Comparison of ENCODE assay signal across 9 cellular contexts in the genomic region with DNA sequence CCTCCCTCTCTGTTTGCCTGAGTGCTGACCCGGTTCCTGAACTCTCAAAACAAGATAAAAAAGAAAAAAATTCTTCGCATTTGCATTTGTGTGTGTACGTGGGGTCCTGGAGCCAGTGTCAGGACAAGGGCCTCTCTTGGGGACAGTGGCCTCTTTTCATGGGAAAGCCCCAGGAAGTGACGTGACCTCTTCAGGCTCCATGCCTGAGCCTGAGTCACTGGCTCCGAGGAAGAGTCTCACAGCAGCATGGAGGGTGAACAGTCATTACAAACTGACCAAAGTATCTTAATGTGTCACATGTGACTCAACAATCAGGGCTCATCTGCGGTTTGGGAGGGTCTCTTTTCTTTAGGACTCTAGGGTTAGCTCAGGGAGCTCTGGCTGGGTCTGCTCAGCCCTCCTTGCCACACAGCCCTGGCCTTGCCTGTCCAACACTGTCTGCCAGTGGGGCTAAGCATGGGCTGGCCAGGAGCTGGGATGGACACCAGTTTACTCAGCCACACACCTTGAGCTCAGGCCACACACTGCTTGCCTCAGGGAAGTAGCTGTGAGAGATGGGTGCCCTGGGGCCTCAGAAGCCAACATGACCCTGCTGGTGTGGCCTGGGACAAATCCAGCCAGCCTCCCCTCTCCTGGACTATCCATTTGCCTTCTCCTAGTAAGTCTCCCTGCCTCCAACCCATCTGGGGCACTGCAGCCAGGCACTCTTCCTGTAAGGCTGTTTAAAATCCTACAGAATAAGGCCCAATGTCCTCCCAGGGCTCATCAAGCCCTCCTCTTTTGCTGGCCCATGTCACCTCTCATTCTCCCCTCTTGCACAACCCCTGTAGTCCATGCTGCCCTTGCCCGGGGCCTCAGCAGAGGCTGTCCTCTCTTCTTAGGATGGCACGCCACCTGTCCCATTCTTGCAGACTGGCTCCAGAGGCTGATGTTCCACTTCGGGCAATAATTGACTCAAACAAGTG. TPM values are rescaled to one million over a fixed set of nuclear protein-coding genes. Genes with fewer than 3 reads are reported as not detected.
A peak's percentile ranks its signal among the peaks of the same experiment; 100 is the strongest.
DNase-seq lines count a peak whose midpoint lies in the region; ATAC-seq and TF ChIP-seq lines count a peak whose summit lies in the region.
"Had no signal": no experiment of that assay in that cellular context is flagged by ENCODE, and none has a peak within 500 bp of the region (broad histone marks: within the 10 kb centered on the region; RNA-seq: fewer than 3 reads in every experiment).

No MANE protein-coding gene starts in this region.

- H3K27ac Mint-ChIP-seq in activated T-helper 2 cell treated with anti-CD3 and anti-CD28 coated beads, Interferon-gamma antibody, Interleukin-2, Interleukin-4, amounts not matched to agents 10 μg/mL and 5 μg/mL and 100 μg/mL, durations not matched to agents 14 hours and 24 hours and 36 hours: peak overlapping the region; percentile 97

- H3K4me3 Mint-ChIP-seq in activated T-helper 2 cell treated with anti-CD3 and anti-CD28 coated beads, Interferon-gamma antibody, Interleukin-2, Interleukin-4, amounts not matched to agents 10 μg/mL and 5 μg/mL and 100 μg/mL, durations not matched to agents 14 hours and 24 hours and 36 hours (ENCODE audit: low read depth): peak overlapping the region; percentile 67

- H3K4me1 Mint-ChIP-seq in activated T-helper 2 cell treated with anti-CD3 and anti-CD28 coated beads, Interferon-gamma antibody, Interleukin-2, Interleukin-4, amounts not matched to agents 10 μg/mL and 5 μg/mL and 100 μg/mL, durations not matched to agents 14 hours and 24 hours and 36 hours (ENCODE audit: low read depth): peaks cover 79% of the 10 kb centered on the region

- no peak for TF ChIP-seq POLR2A in heart left ventricle (IDR thresholded peaks at IDR 0.05)

- no peaks in the 10 kb centered on the region for H3K9me3 Mint-ChIP-seq in activated T-helper 2 cell treated with anti-CD3 and anti-CD28 coated beads, Interferon-gamma antibody, Interleukin-2, Interleukin-4, amounts not matched to agents 10 μg/mL and 5 μg/mL and 100 μg/mL, durations not matched to agents 14 hours and 24 hours and 36 hours

- peak; percentile 84 for ATAC-seq in GM21723 (IDR thresholded peaks at IDR 0.05; ENCODE audit: unreplicated experiment)
- peak; percentile 89 to 97 (median 92) for ATAC-seq in heart left ventricle

- H3K9me3 ChIP-seq in MG63: no peaks in the 10 kb centered on the region
- no peaks in the 10 kb centered on the region for H3K9me3 ChIP-seq in heart left ventricle

- peak; percentile 82 for DNase-seq in GM04503 (ENCODE audit: low read depth)
- DNase-seq in MG63: peak; percentile 86
- peak; percentile 71 for DNase-seq in activated T-helper 2 cell treated with anti-CD3 and anti-CD28 coated beads, Interferon-gamma antibody, Interleukin-2, Interleukin-4, amounts not matched to agents 10 μg/mL and 5 μg/mL and 100 μg/mL, durations not matched to agents 14 hours and 24 hours and 36 hours (ENCODE audit: low spot score)
- peak; percentile 73 to 86 (median 84) for DNase-seq in heart left ventricle
- DNase-seq in stimulated activated CD4-positive, alpha-beta T cell treated with anti-CD3 and anti-CD28 coated beads, Interleukin-15, amount 100 ng/mL, for 48 hours (ENCODE audit: low read depth in 2 of 2): peak; percentile 64 to 68
- DNase-seq in H7: no peak
- DNase-seq in NCI-H510A (lab: John Stamatoyannopoulos, UW): no peak

- intact Hi-C loops in activated T-helper 2 cell treated with anti-CD3 and anti-CD28 coated beads, Interferon-gamma antibody, Interleukin-2, Interleukin-4, amounts not matched to agents 10 μg/mL and 5 μg/mL and 100 μg/mL, durations not matched to agents 14 hours and 24 hours and 36 hours (cut with micrococcal nuclease): loop anchor here (1.0 to 5.0 kb wide), 4 partner anchors 11 to 1335 kb away; no protein-coding TSS in a partner anchor
- intact Hi-C loops in heart left ventricle (cut with DNase I): loop anchor here in 2 of 10 donors (10.0 kb wide), 2 partner anchors 63 to 337 kb away; a partner anchor contains a TSS

- 60 to 69% (median 62%) methylated on average over 9 of the region's 9 CpGs for WGBS in heart left ventricle, 4 donors

- TF ChIP-seq CTCF in heart left ventricle (IDR thresholded peaks at IDR 0.05): no peak

- H3K36me3 ChIP-seq in MG63 (no peaks in the 10 kb centered on the region), heart left ventricle (no peaks in the 10 kb centered on the region), H7 (replicated peaks; ENCODE audit: control insufficient read depth, insufficient read depth, low read length) (no peaks in the 10 kb centered on the region)

- peaks cover 50% of the 10 kb centered on the region for H3K36me3 Mint-ChIP-seq in activated T-helper 2 cell treated with anti-CD3 and anti-CD28 coated beads, Interferon-gamma antibody, Interleukin-2, Interleukin-4, amounts not matched to agents 10 μg/mL and 5 μg/mL and 100 μg/mL, durations not matched to agents 14 hours and 24 hours and 36 hours (ENCODE audit: low read depth)

- H3K4me1 ChIP-seq in heart left ventricle: peaks cover 0 to 94% (median 33%) of the 10 kb centered on the region in 12 donors

- H3K27me3 ChIP-seq in MG63: no peaks in the 10 kb centered on the region
- no peaks in the 10 kb centered on the region for H3K27me3 ChIP-seq in heart left ventricle
- H3K27me3 ChIP-seq in H7 (ENCODE audit: control insufficient read depth, insufficient read depth, low read length): no peaks in the 10 kb centered on the region

- no peaks in the 10 kb centered on the region for H3K27me3 Mint-ChIP-seq in activated T-helper 2 cell treated with anti-CD3 and anti-CD28 coated beads, Interferon-gamma antibody, Interleukin-2, Interleukin-4, amounts not matched to agents 10 μg/mL and 5 μg/mL and 100 μg/mL, durations not matched to agents 14 hours and 24 hours and 36 hours (ENCODE audit: low read depth)

- H3K4me3 ChIP-seq in MG63 (no peak overlapping the region), heart left ventricle (no peak overlapping the region), H7 (ENCODE audit: insufficient read depth, low read depth, low read length) (no peak overlapping the region)
- H3K4me3 ChIP-seq: SK-N-MC had no signal

- H3K27ac ChIP-seq in heart left ventricle: peak overlapping the region; percentile 53 to 90 (median 81)
- H3K27ac ChIP-seq: SK-N-MC had no signal

RNA-seq across cellular contexts. Expression of a gene that starts 10.5 kb away (rescaled TPM):
- not detected in 2 replicates for total RNA-seq in MG63 (2014; rRNA removed; shearing (Covaris generic); ENCODE audit: low replicate concordance)
- 53.2 and 58.4 TPM in 2 replicates for total RNA-seq in activated T-helper 2 cell treated with anti-CD3 and anti-CD28 coated beads, Interferon-gamma antibody, Interleukin-2, Interleukin-4, amounts not matched to agents 10 μg/mL and 5 μg/mL and 100 μg/mL, durations not matched to agents 14 hours and 24 hours and 36 hours
- 10 to 100 TPM in 8 of 9 donors, 1 to 10 TPM in 1; 7.9 to 38.7 (median 16.5) TPM for total RNA-seq in heart left ventricle
- 10 to 100 TPM; 17.2 to 19.5 TPM for polyA plus RNA-seq in heart left ventricle
- total RNA-seq in H7 (2014; rRNA removed; shearing (Covaris generic)): not detected in 2 replicates

RNA-seq across cellular contexts. Expression of a gene that starts 43.9 kb away (rescaled TPM):
- not detected in 2 replicates for total RNA-seq in MG63 (2014; rRNA removed; shearing (Covaris generic); ENCODE audit: low replicate concordance)
- not detected in 2 replicates for total RNA-seq in activated T-helper 2 cell treated with anti-CD3 and anti-CD28 coated beads, Interferon-gamma antibody, Interleukin-2, Interleukin-4, amounts not matched to agents 10 μg/mL and 5 μg/mL and 100 μg/mL, durations not matched to agents 14 hours and 24 hours and 36 hours
- total RNA-seq in heart left ventricle: not detected
- not detected for polyA plus RNA-seq in heart left ventricle
- total RNA-seq in H7 (2014; rRNA removed; shearing (Covaris generic)): not detected in 2 replicates

Comparison
In these comparisons a context has a peak if more than half of its experiments do, and no peak if none do; other contexts are left out.
1. DNase-seq: peak in GM04503 (single experiment), MG63 (single experiment), activated T-helper 2 cell treated with anti-CD3 and anti-CD28 coated beads, Interferon-gamma antibody, Interleukin-2, Interleukin-4, amounts not matched to agents 10 μg/mL and 5 μg/mL and 100 μg/mL, durations not matched to agents 14 hours and 24 hours and 36 hours (single experiment), heart left ventricle (5 of 5) and stimulated activated CD4-positive, alpha-beta T cell treated with anti-CD3 and anti-CD28 coated beads, Interleukin-15, amount 100 ng/mL, for 48 hours (2 of 2); none in H7 (single experiment) and NCI-H510A (single experiment).